Comparison of ENCODE assay signal across 16 cellular contexts in the genomic region with DNA sequence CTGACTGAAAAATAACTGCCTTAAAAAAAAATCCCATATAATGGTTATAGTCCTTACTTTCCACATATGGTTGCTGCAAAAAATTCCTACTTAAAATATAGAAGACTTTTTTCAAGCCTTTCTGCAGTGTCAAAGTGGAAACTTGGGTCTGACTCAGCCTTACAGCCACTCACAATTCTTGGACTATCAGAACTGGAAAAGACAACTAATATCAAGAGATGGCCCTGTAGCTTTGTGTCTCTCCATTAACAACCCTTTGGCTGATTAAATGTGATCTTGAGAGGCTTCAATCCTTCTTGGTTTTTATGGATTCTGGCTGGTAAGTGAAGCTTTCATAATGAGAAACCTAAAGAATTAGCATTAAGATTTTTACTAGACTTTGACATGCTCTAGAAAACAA.
DNase-seq lines count a peak whose midpoint lies in the region; ATAC-seq, FAIRE-seq and TF ChIP-seq lines count a peak whose summit lies in the region.
"Had no signal": no experiment of that assay in that cellular context is flagged by ENCODE, and none has a peak within 500 bp of the region (broad histone marks: within the 10 kb centered on the region; RNA-seq: fewer than 3 reads in every experiment).

No MANE protein-coding gene starts in this region.

- CTCF ChIA-PET in GM12878 (lab: Yijun Ruan, JAX), result interaction anchor here (1.2 to 1.8 kb wide), 6 partner anchors 8 to 54 kb away, joined by 3 to 5 read pairs (median 4); no protein-coding TSS in a partner anchor

- no peaks in the 10 kb centered on the region for H3K79me2 ChIP-seq in GM12878 (ENCODE audit: control insufficient read depth, insufficient read depth, low read length)

- SMC1A ChIA-PET in GM12878 (lab: Charles Lee; ENCODE audit: uncharacterized antibody, unreplicated experiment), result interaction anchor here (0.6 to 6.3 kb wide), 8 partner anchors 9 to 257 kb away, joined by 3 to 44 read pairs (median 3); no protein-coding TSS in a partner anchor

- FAIRE-seq in GM18507 (lab: Jason Lieb, UNC) (peak; percentile 38), GM12878 (lab: Jason Lieb, UNC) (no peak)

- ATAC-seq in GM12878, result peak; percentile 31; the same call in 1 of the 3 replicates
- no peak for ATAC-seq in HG03469 (IDR thresholded peaks at IDR 0.05; ENCODE audit: unreplicated experiment)
- ATAC-seq: GM23338, HCT116 had no signal

- H3K4me2 ChIP-seq in GM12878 (ENCODE audit: control insufficient read depth, insufficient read depth), result no peak overlapping the region
- H3K4me2 ChIP-seq: GM23338 had no signal

- no peak for DNase-seq in GM18507 (ENCODE audit: extremely low spot score, insufficient read length, low read depth)
- no peak for DNase-seq in SK-N-MC (ENCODE audit: low read depth, low spot score)
- no peak for DNase-seq in GM12878 (ENCODE audit: low read depth, low spot score)
- DNase-seq in cerebellar nuclear complex (lab: John Stamatoyannopoulos, UW), result no peak
- DNase-seq in activated CD4-positive, alpha-beta T cell treated with anti-CD3 and anti-CD28 coated beads for 48 hours, result no peak
- DNase-seq: C1 segment of cervical spinal cord; Calu3; CD4-positive, alpha-beta memory T cell; COR-L47; DMS53; DMS79 treated with DMSO at 0.1 percent for 48 hours; GF-D8; H9 had no signal

- no peaks in the 10 kb centered on the region for H3K27me3 ChIP-seq in GM12878 (replicated peaks in 1 of 2; ENCODE audit: control insufficient read depth in 2 of 2, insufficient read depth in 2 of 2, low read length in 1 of 2)

- no peak for TF ChIP-seq RAD21 in GM12878 (IDR thresholded peaks at IDR 0.05; ENCODE audit: insufficient read depth, low read depth, low read length)

- in situ Hi-C loops in GM12878 (cut with MboI), result no loop called here

- H3K9me3 ChIP-seq in SK-N-MC (ENCODE audit: low read depth, low read length) (no peaks in the 10 kb centered on the region), GM12878 (replicated peaks; ENCODE audit: control insufficient read depth, insufficient read depth, low read length) (peaks cover 17% of the 10 kb centered on the region)

- no peak overlapping the region for H3K4me3 ChIP-seq in SK-N-MC
- H3K4me3 ChIP-seq in GM12878, result no peak overlapping the region
- H3K4me3 ChIP-seq: GM23338 had no signal

- no TSS peak for BruUV-seq in GM12878 (replicated peaks; lab: Mats Ljungman, UMichigan)

- H2AFZ ChIP-seq in GM12878 (ENCODE audit: control insufficient read depth, low read depth, low read length), result no peak overlapping the region
- H2AFZ ChIP-seq: GM23338 had no signal

- intact Hi-C loops in GM12878 (cut with micrococcal nuclease; ENCODE audit: unreplicated experiment), result loop anchor here (10.0 kb wide), 1 partner anchor 731 kb away; no protein-coding TSS in a partner anchor

- H3K9ac ChIP-seq in SK-N-MC (ENCODE audit: insufficient read length) (no peak overlapping the region), GM12878 (ENCODE audit: control insufficient read depth, insufficient read depth, low read length) (no peak overlapping the region)

- RAD21 ChIA-PET in GM12878 (lab: Charles Lee; ENCODE audit: unreplicated experiment), result interaction anchor here (1.1 to 5.6 kb wide), 3 partner anchors 14 to 105 kb away, joined by 4 to 27 read pairs (median 6); no protein-coding TSS in a partner anchor

- TF ChIP-seq CTCF in GM12878 (IDR thresholded peaks at IDR 0.05 in 2 of 3, conservative IDR thresholded peaks at IDR 0.05 in 1 of 3; ENCODE audit: control insufficient read depth in 2 of 3, extremely low read depth in 1 of 3, insufficient read depth in 1 of 3, low read depth in 3 of 3, low read length in 3 of 3), result no peak

- H3K4me1 ChIP-seq in GM12878 (ENCODE audit: control insufficient read depth, insufficient read depth, low read length), result peaks cover 4% of the 10 kb centered on the region; the same call in 1 of the 2 replicates

- TF ChIP-seq POLR2A in GM12878 (IDR thresholded peaks at IDR 0.05; ENCODE audit: low read depth, low read length), result no peak

- POLR2A ChIA-PET in GM12878 (lab: Charles Lee), result no interaction called here

- no peaks in the 10 kb centered on the region for H3K36me3 ChIP-seq in SK-N-MC (ENCODE audit: insufficient read depth, low read length)
- H3K36me3 ChIP-seq in GM12878 (ENCODE audit: control insufficient read depth in 2 of 2, insufficient read depth in 2 of 2, low read length in 1 of 2), result peaks cover 0 to 3% of the 10 kb centered on the region in 2 experiments; a peak in 1 of 4 replicates

- H4K20me1 ChIP-seq in GM12878 (ENCODE audit: control insufficient read depth, insufficient read depth), result no peaks in the 10 kb centered on the region

- peak overlapping the region; percentile 73 for H3K27ac ChIP-seq in SK-N-MC
- H3K27ac ChIP-seq in GM12878 (ENCODE audit: control insufficient read depth, insufficient read depth), result no peak overlapping the region

- no peak for TF ChIP-seq EP300 in GM12878 (IDR thresholded peaks at IDR 0.05; ENCODE audit: borderline replicate concordance in 1 of 2, control insufficient read depth in 1 of 2, low read depth in 2 of 2, low read length in 2 of 2)

TF ChIP-seq in GM12878, 131 proteins besides CTCF, POLR2A, EP300 and RAD21:
- TF ChIP-seq KLF5 (IDR thresholded peaks at IDR 0.05; ENCODE audit: partially characterized antibody) (no peak), JUNB (IDR thresholded peaks at IDR 0.05) (peak; percentile 53)
